ENCODE assay signal across 18 cellular contexts in the genomic region with DNA sequence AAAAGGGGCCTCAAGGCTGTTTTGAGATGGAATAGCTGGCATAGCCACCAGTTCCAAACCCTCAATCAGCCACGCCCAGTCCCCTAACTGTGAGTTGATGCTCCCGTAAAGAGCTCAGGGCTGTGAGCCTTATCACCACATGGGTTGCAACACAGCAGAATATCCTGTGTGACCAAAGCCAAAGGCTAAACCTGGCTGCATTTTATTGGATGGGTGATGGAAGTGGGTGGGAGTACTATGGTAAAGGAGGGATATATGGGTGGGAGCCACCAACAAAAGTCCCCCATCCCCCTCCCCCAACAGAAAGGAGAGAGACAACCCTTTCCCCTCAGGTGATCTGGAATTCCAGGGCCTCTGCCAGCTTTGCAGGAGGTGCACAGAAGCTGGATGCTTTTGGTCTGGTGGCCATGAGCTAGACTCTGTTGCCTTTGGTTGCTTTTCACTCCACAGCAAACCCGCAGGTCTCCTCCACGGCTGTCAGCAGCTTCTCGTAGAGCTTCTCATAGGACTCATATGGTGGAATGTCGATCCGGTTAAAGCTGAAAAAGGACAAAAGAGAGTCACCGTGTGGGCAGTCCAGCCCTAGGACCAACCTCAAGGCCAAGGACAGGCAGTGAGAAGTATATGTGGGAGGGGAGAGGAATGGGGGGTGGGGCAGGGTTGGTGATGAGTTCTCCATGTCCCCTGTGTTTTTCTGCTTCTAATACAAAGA.
DNase-seq lines count a peak whose midpoint lies in the region; ATAC-seq and TF ChIP-seq lines count a peak whose summit lies in the region.
"Had no signal": no experiment of that assay in that cellular context is flagged by ENCODE, and none has a peak within 500 bp of the region (broad histone marks: within the 10 kb centered on the region; RNA-seq: fewer than 3 reads in every experiment).

No MANE protein-coding gene starts in this region.

- DNase-seq in NB4 (ENCODE audit: low read depth): peak; percentile 25
- peak in 1 of 2 donors; percentile 17 for DNase-seq in breast epithelium (ENCODE audit: low spot score in 2 of 2)
- peak; percentile 29 for DNase-seq in left lobe of liver (ENCODE audit: low spot score)
- no peak for DNase-seq in NCI-H128 (lab: John Stamatoyannopoulos, UW; ENCODE audit: unreplicated experiment)
- DNase-seq: activated CD4-positive, alpha-beta T cell treated with anti-CD3 and anti-CD28 coated beads for 4 hours; CD4-positive, alpha-beta T cell; GDM1; NCI-H1105 treated with DMSO at 0.1 percent for 48 hours; OCI-M1; stimulated activated CD4-positive, alpha-beta T cell treated with anti-CD3 and anti-CD28 coated beads, Interleukin-1b, Interleukin-23, amount 100 ng/mL, for 48 hours; T-cell had no signal

- H3K27ac ChIP-seq in breast epithelium (peak overlapping the region; percentile 71 to 79), subcutaneous abdominal adipose tissue (ENCODE audit: low read depth, low read length) (peak overlapping the region; percentile 85)
- H3K27ac ChIP-seq: ovary had no signal

- H3K27me3 ChIP-seq in breast epithelium (no peaks in the 10 kb centered on the region), subcutaneous abdominal adipose tissue (ENCODE audit: control insufficient read depth in 5 of 5, insufficient read depth in 4 of 5, low read length in 5 of 5) (no peaks in the 10 kb centered on the region)
- H3K27me3 ChIP-seq: ovary had no signal

- no peak for TF ChIP-seq POLR2A in NB4 (IDR thresholded peaks at IDR 0.05; ENCODE audit: extremely low read depth, insufficient read length)
- no peak for TF ChIP-seq POLR2A in breast epithelium (IDR thresholded peaks at IDR 0.05)

- no peak overlapping the region for H3K4me3 ChIP-seq in NB4 (ENCODE audit: low read depth, low read length)
- no peak overlapping the region for H3K4me3 ChIP-seq in breast epithelium
- H3K4me3 ChIP-seq in subcutaneous abdominal adipose tissue (ENCODE audit: low read depth in 1 of 5, low read length in 5 of 5): no peak overlapping the region
- H3K4me3 ChIP-seq: ovary had no signal

- H3K4me1 ChIP-seq in breast epithelium: no peaks in the 10 kb centered on the region
- peaks cover 4 to 34% (median 27%) of the 10 kb centered on the region in 5 donors for H3K4me1 ChIP-seq in subcutaneous abdominal adipose tissue (ENCODE audit: control insufficient read depth in 5 of 5, insufficient read depth in 5 of 5, low read length in 5 of 5)

- TF ChIP-seq CTCF in NB4 (IDR thresholded peaks at IDR 0.05; ENCODE audit: low read depth, low read length) (no peak), breast epithelium (IDR thresholded peaks at IDR 0.05) (no peak)

- H3K9me3 ChIP-seq in breast epithelium (peaks cover 0 to 9% of the 10 kb centered on the region in 2 donors), subcutaneous abdominal adipose tissue (ENCODE audit: control insufficient read depth in 5 of 5, low read length in 5 of 5) (no peaks in the 10 kb centered on the region)

- peak overlapping the region in 2 of 5 donors; percentile 33 to 66 for H3K9ac ChIP-seq in subcutaneous abdominal adipose tissue (ENCODE audit: low read length in 5 of 5)

- H3K36me3 ChIP-seq in breast epithelium (peaks cover 11% of the 10 kb centered on the region), subcutaneous abdominal adipose tissue (ENCODE audit: control insufficient read depth in 5 of 5, insufficient read depth in 5 of 5, low read length in 5 of 5) (peaks cover 4 to 74% (median 67%) of the 10 kb centered on the region in 5 donors)
- H3K36me3 ChIP-seq: ovary had no signal

- no peak for ATAC-seq in left lobe of liver
- no peak for ATAC-seq in GM18909 (IDR thresholded peaks at IDR 0.05; ENCODE audit: poor library complexity, unreplicated experiment)
- ATAC-seq in GM19395 (IDR thresholded peaks at IDR 0.05; ENCODE audit: unreplicated experiment): no peak
- ATAC-seq in GM19455 (IDR thresholded peaks at IDR 0.05; ENCODE audit: unreplicated experiment): no peak
- ATAC-seq: esophagus mucosa; stimulated activated memory B cell treated with anti-CD40 and anti-IgM and Interleukin-4, amounts not matched to agents 10 μg/mL and 1 μg/mL and 100 μg/mL, for 72 hours; T-cell had no signal

- intact Hi-C loops in breast epithelium (cut with DNase I; ENCODE audit: low total_unique reads): loop anchor here (10.0 kb wide), 1 partner anchor 284 kb away; no protein-coding TSS in a partner anchor
